7 cellular contexts compared by ENCODE assay signal in genomic region chr7:110320285-110320684, GRCh38.
A peak's percentile ranks its signal among the peaks of the same experiment; 100 is the strongest.
DNase-seq lines count a peak whose midpoint lies in the region; ATAC-seq and TF ChIP-seq lines count a peak whose summit lies in the region.
"Not testable (repeated sequence)": the region's sequence is repeated elsewhere in the genome, so short reads cannot be mapped to it uniquely, and the experiment has no call there.

No MANE protein-coding gene starts in this region.

- not testable (repeated sequence) for H3K79me1 ChIP-seq in mesendoderm (ENCODE audit: low read length)

- not testable (repeated sequence) for H3K27ac Mint-ChIP-seq in WTC11; activated CD8-positive, alpha-beta T cell treated with anti-CD3 and anti-CD28 coated beads for 36 hours; endodermal cell

- H2BK120ac ChIP-seq in mesendoderm (ENCODE audit: low read depth, low read length), result not testable (repeated sequence)

- H3K9ac ChIP-seq in endodermal cell (ENCODE audit: extremely low read depth, low read length, poor library complexity, severe bottlenecking); mesendoderm (ENCODE audit: low read length): not testable (repeated sequence)

- intact Hi-C loops in activated CD8-positive, alpha-beta T cell treated with anti-CD3 and anti-CD28 coated beads for 36 hours (cut with micrococcal nuclease); testis (cut with DNase I; ENCODE audit: low total_unique reads): not testable (repeated sequence)

- not testable (repeated sequence) for H4K5ac ChIP-seq in mesendoderm (ENCODE audit: low read length)

- H3K4me1 Mint-ChIP-seq in WTC11; activated CD8-positive, alpha-beta T cell treated with anti-CD3 and anti-CD28 coated beads for 36 hours (ENCODE audit: low read depth); endodermal cell: not testable (repeated sequence)

- H3K9me3 Mint-ChIP-seq in WTC11 (peaks cover 44% of the 10 kb centered on the region), endodermal cell (peaks cover 29% of the 10 kb centered on the region)
- not testable (repeated sequence) for H3K9me3 Mint-ChIP-seq in activated CD8-positive, alpha-beta T cell treated with anti-CD3 and anti-CD28 coated beads for 36 hours

- H2AK5ac ChIP-seq in mesendoderm (ENCODE audit: low read length), result not testable (repeated sequence)

- not testable (repeated sequence) for H3K56ac ChIP-seq in mesendoderm (ENCODE audit: low read length)

- H3K36me3 Mint-ChIP-seq in WTC11 (peaks cover 18% of the 10 kb centered on the region), endodermal cell (ENCODE audit: low read depth) (peaks cover 18% of the 10 kb centered on the region)
- not testable (repeated sequence) for H3K36me3 Mint-ChIP-seq in activated CD8-positive, alpha-beta T cell treated with anti-CD3 and anti-CD28 coated beads for 36 hours (ENCODE audit: low read depth)

- H3K23ac ChIP-seq in mesendoderm (ENCODE audit: low read length), result not testable (repeated sequence)

- H3K4me3 Mint-ChIP-seq in WTC11; activated CD8-positive, alpha-beta T cell treated with anti-CD3 and anti-CD28 coated beads for 36 hours; endodermal cell: not testable (repeated sequence)

- ATAC-seq in WTC11; activated CD8-positive, alpha-beta T cell treated with anti-CD3 and anti-CD28 coated beads for 36 hours: not testable (repeated sequence)

- H3K4me1 ChIP-seq in endodermal cell (ENCODE audit: control insufficient read depth, insufficient read depth, low read length); mesendoderm (ENCODE audit: control insufficient read depth, low read depth, low read length); testis: not testable (repeated sequence)

- not testable (repeated sequence) for H3K27ac ChIP-seq in endodermal cell (ENCODE audit: low read depth, low read length); mesendoderm (ENCODE audit: low read depth, low read length); testis

- peak overlapping the region; percentile 33 for H3K4me3 ChIP-seq in endodermal cell (ENCODE audit: low read length)
- not testable (repeated sequence) for H3K4me3 ChIP-seq in mesendoderm (ENCODE audit: low read length); testis

- not testable (repeated sequence) for H3K4me2 ChIP-seq in mesendoderm (ENCODE audit: low read length)

- H2BK5ac ChIP-seq in mesendoderm (ENCODE audit: low read length), result not testable (repeated sequence)

- 87 to 91% methylated on average over 4 to 5 of the region's 5 CpGs for WGBS in endodermal cell (ENCODE audit: insufficient coverage in 1 of 2, insufficient read length in 1 of 2), 2 experiments
- WGBS in mesendoderm (ENCODE audit: extremely low coverage, insufficient coverage, low lambda C conversion rate), result no CpG with 5 or more reads among the region's 5 CpGs
- WGBS in testis, 2 donors, result 89% methylated on average over 5 of the region's 5 CpGs

- not testable (repeated sequence) for H4K8ac ChIP-seq in mesendoderm (ENCODE audit: low read depth, low read length)

- not testable (repeated sequence) for TF ChIP-seq POLR2A in testis (IDR thresholded peaks at IDR 0.05)

- H3K27me3 Mint-ChIP-seq in WTC11 (ENCODE audit: low read depth); activated CD8-positive, alpha-beta T cell treated with anti-CD3 and anti-CD28 coated beads for 36 hours; endodermal cell (ENCODE audit: insufficient read depth): not testable (repeated sequence)

- not testable (repeated sequence) for H3K36me3 ChIP-seq in endodermal cell (ENCODE audit: control insufficient read depth, insufficient read depth, low read length); mesendoderm (ENCODE audit: control insufficient read depth, insufficient read depth, low read length); testis (ENCODE audit: low read depth, missing control alignments)

- peaks cover 26% of the 10 kb centered on the region for H3K9me3 ChIP-seq in endodermal cell (ENCODE audit: control insufficient read depth, low read length)
- H3K9me3 ChIP-seq in testis, result not testable (repeated sequence)

- H3K79me2 ChIP-seq in mesendoderm (ENCODE audit: control insufficient read depth, insufficient read depth, low read length), result not testable (repeated sequence)

- H3K18ac ChIP-seq in mesendoderm (ENCODE audit: low read length), result not testable (repeated sequence)

- DNase-seq in DMS53 (lab: John Stamatoyannopoulos, UW) (peak; percentile 8), ELF-1 (ENCODE audit: low read depth, low spot score) (peak; percentile 4), WTC11 (ENCODE audit: low spot score) (peak; percentile 34), endodermal cell (peak; percentile 53), mesendoderm (peak; percentile 18), testis (peak; percentile 17)
- DNase-seq in activated CD8-positive, alpha-beta T cell treated with anti-CD3 and anti-CD28 coated beads for 36 hours, result peak; percentile 14

- not testable (repeated sequence) for H3K4ac ChIP-seq in mesendoderm (ENCODE audit: low read depth, low read length)

- not testable (repeated sequence) for H3K27me3 ChIP-seq in endodermal cell (ENCODE audit: control insufficient read depth, insufficient read depth, low read length, poor library complexity, severe bottlenecking); mesendoderm (ENCODE audit: insufficient read depth, low read length, poor library complexity); testis

- POLR2A ChIA-PET in WTC11 (lab: Charles Lee); activated CD8-positive, alpha-beta T cell treated with anti-CD3 and anti-CD28 coated beads for 36 hours (lab: Charles Lee): not testable (repeated sequence)

- CTCF ChIA-PET in WTC11 (lab: Charles Lee); activated CD8-positive, alpha-beta T cell treated with anti-CD3 and anti-CD28 coated beads for 36 hours (lab: Charles Lee): not testable (repeated sequence)

- not testable (repeated sequence) for TF ChIP-seq CTCF in WTC11 (IDR thresholded peaks at IDR 0.05); activated CD8-positive, alpha-beta T cell treated with anti-CD3 and anti-CD28 coated beads for 36 hours (IDR thresholded peaks at IDR 0.05); endodermal cell (conservative IDR thresholded peaks at IDR 0.05); testis (IDR thresholded peaks at IDR 0.05)

- not testable (repeated sequence) for H2BK15ac ChIP-seq in mesendoderm (replicated peaks; ENCODE audit: low read depth)
